Comparison of ENCODE assay signal across 15 cellular contexts in genomic region chr1:237428809-237429208, GRCh38.
DNase-seq lines count a peak whose midpoint lies in the region; ATAC-seq and TF ChIP-seq lines count a peak whose summit lies in the region.
"Had no signal": no experiment of that assay in that cellular context is flagged by ENCODE, and none has a peak within 500 bp of the region (broad histone marks: within the 10 kb centered on the region; RNA-seq: fewer than 3 reads in every experiment).

No MANE protein-coding gene starts in this region.

- H3K36me3 ChIP-seq in heart left ventricle (peaks cover 0 to 70% (median 0%) of the 10 kb centered on the region in 9 donors), left ventricle myocardium inferior (peaks cover 17% of the 10 kb centered on the region)

- no peak for DNase-seq in heart left ventricle
- DNase-seq in left ventricle myocardium inferior, result no peak
- no peak for DNase-seq in WTC11 (ENCODE audit: low spot score)
- no peak for DNase-seq in right cardiac atrium
- no peak for DNase-seq in activated naive CD4-positive, alpha-beta T cell treated with Interleukin-2 at 50 U/mL for 16 hours
- DNase-seq: C1 segment of cervical spinal cord; Calu3; CD4-positive, alpha-beta memory T cell; COR-L47; DMS53; DMS79 treated with DMSO at 0.1 percent for 48 hours; GF-D8; H7; HCEC 1CT had no signal

- H3K4me1 Mint-ChIP-seq in WTC11, result 0 out of 2 replicates have a peak, but pooled peaks cover 3% of the 10 kb centered on the region
- H3K4me1 Mint-ChIP-seq: CD4-positive, alpha-beta memory T cell had no signal

- TF ChIP-seq CTCF in heart left ventricle (IDR thresholded peaks at IDR 0.05), result no peak
- no peak for TF ChIP-seq CTCF in left ventricle myocardium inferior (IDR thresholded peaks at IDR 0.05; ENCODE audit: borderline replicate concordance)
- no peak for TF ChIP-seq CTCF in WTC11 (IDR thresholded peaks at IDR 0.05)

- no peak for TF ChIP-seq POLR2A in heart left ventricle (IDR thresholded peaks at IDR 0.05)

- H3K9me3 ChIP-seq in heart left ventricle (no peaks in the 10 kb centered on the region), left ventricle myocardium inferior (replicated peaks) (no peaks in the 10 kb centered on the region), right cardiac atrium (ENCODE audit: control insufficient read depth, low read length) (no peaks in the 10 kb centered on the region)

- H3K4me3 ChIP-seq in heart left ventricle, result no peak overlapping the region
- H3K4me3 ChIP-seq in left ventricle myocardium inferior, result no peak overlapping the region
- H3K4me3 ChIP-seq in right cardiac atrium (ENCODE audit: low read length), result no peak overlapping the region

- H3K27me3 Mint-ChIP-seq in WTC11 (ENCODE audit: low read depth), result no peaks in the 10 kb centered on the region

- CTCF ChIA-PET in WTC11 (lab: Charles Lee), result no interaction called here

- ATAC-seq in heart left ventricle (peak; percentile 7 to 54 (median 27)), WTC11 (peak; percentile 22; the same call in 1 of the 2 replicates), right cardiac atrium (peak; percentile 17 to 38), GM18868 (IDR thresholded peaks at IDR 0.05; ENCODE audit: unreplicated experiment) (no peak)

- H3K27me3 ChIP-seq in heart left ventricle (no peaks in the 10 kb centered on the region), left ventricle myocardium inferior (ENCODE audit: low read depth) (no peaks in the 10 kb centered on the region), right cardiac atrium (ENCODE audit: control insufficient read depth, insufficient read depth) (no peaks in the 10 kb centered on the region)

- H3K27ac Mint-ChIP-seq in WTC11, result no peak overlapping the region

- WGBS in heart left ventricle, 4 donors, result 78 to 84% (median 84%) methylated on average over 4 of the region's 4 CpGs
- 85% methylated on average over 4 of the region's 4 CpGs for WGBS in right cardiac atrium

- H3K4me3 Mint-ChIP-seq in WTC11, result no peak overlapping the region
- H3K4me3 Mint-ChIP-seq: CD4-positive, alpha-beta memory T cell had no signal

- H3K9me3 Mint-ChIP-seq in WTC11, result peaks cover 3% of the 10 kb centered on the region; the same call in 1 of the 2 replicates

- H3K36me3 Mint-ChIP-seq in WTC11, result peaks cover 9% of the 10 kb centered on the region
- H3K36me3 Mint-ChIP-seq: CD4-positive, alpha-beta memory T cell had no signal

- H3K27ac ChIP-seq in heart left ventricle (no peak overlapping the region), left ventricle myocardium inferior (replicated peaks) (no peak overlapping the region), right cardiac atrium (ENCODE audit: low read length) (no peak overlapping the region)

- POLR2A ChIA-PET in WTC11 (lab: Charles Lee), result no interaction called here

- H3K4me1 ChIP-seq in heart left ventricle (no peaks in the 10 kb centered on the region), left ventricle myocardium inferior (no peaks in the 10 kb centered on the region), right cardiac atrium (ENCODE audit: control insufficient read depth, insufficient read depth, low read length) (no peaks in the 10 kb centered on the region)

- intact Hi-C loops in heart left ventricle (cut with DNase I), result loop anchor here in 1 of 10 donors (1.0 kb wide), 1 partner anchor 7 kb away; no protein-coding TSS in a partner anchor
- intact Hi-C loops in left ventricle myocardium inferior (cut with micrococcal nuclease), result no loop called here
- intact Hi-C loops in right cardiac atrium (cut with DNase I), result no loop called here

TF ChIP-seq in WTC11, 78 proteins besides CTCF, POLR2A, EP300 and RAD21:
- TF ChIP-seq SMAD3 (CRISPR knock-in tag; IDR thresholded peaks at IDR 0.05; ENCODE audit: borderline replicate concordance) (no peak), MLX (CRISPR knock-in tag; IDR thresholded peaks at IDR 0.05) (no peak), RORB (CRISPR knock-in tag; IDR thresholded peaks at IDR 0.05) (no peak), EMX1 (CRISPR knock-in tag; IDR thresholded peaks at IDR 0.05) (no peak), SOX15 (CRISPR knock-in tag; IDR thresholded peaks at IDR 0.05) (no peak), USF2 (CRISPR knock-in tag; IDR thresholded peaks at IDR 0.05) (no peak), ZNF396 (CRISPR knock-in tag; IDR thresholded peaks at IDR 0.05; ENCODE audit: borderline replicate concordance) (no peak)
